Comparison of ENCODE assay signal across 8 cellular contexts in genomic region chr3:69012836-69013255, GRCh38. TPM values are rescaled to one million over a fixed set of nuclear protein-coding genes. Genes with fewer than 3 reads are reported as not detected.
A peak's percentile ranks its signal among the peaks of the same experiment; 100 is the strongest.
DNase-seq lines count a peak whose midpoint lies in the region; ATAC-seq and FAIRE-seq lines count a peak whose summit lies in the region.

No MANE protein-coding gene starts in this region.

- DNase-seq in activated T-cell treated with anti-CD3 and anti-CD28 coated beads, Interleukin-2, amount 50 U/mL, for 24 hours = no peak
- no peak for DNase-seq in activated T-cell treated with anti-CD3 and anti-CD28 coated beads, Interleukin-2, amount 50 U/mL, for 1 hour
- DNase-seq in RCC 7860 (ENCODE audit: low spot score) (peak; percentile 9), cerebellum (ENCODE audit: low spot score) (peak; percentile 10), left colon (peak; percentile 45 to 62), NCI-H1436 (lab: John Stamatoyannopoulos, UW) (no peak)

- intact Hi-C loops in left colon (cut with DNase I, micrococcal nuclease) = no loop called here

- peak overlapping the region; percentile 71 for H3K27ac Mint-ChIP-seq in activated T-cell treated with anti-CD3 and anti-CD28 coated beads, Interleukin-2, amount 50 U/mL, for 24 hours
- H3K27ac Mint-ChIP-seq in stimulated activated naive CD8-positive, alpha-beta T cell treated with anti-CD3 and anti-CD28 coated beads, Interleukin-15, Interleukin-2, amounts not matched to agents 100 ng/mL and 50 ng/mL, for 24 hours = peak overlapping the region; percentile 82

- no peaks in the 10 kb centered on the region for H3K27me3 Mint-ChIP-seq in activated T-cell treated with anti-CD3 and anti-CD28 coated beads, Interleukin-2, amount 50 U/mL, for 24 hours
- no peaks in the 10 kb centered on the region for H3K27me3 Mint-ChIP-seq in stimulated activated naive CD8-positive, alpha-beta T cell treated with anti-CD3 and anti-CD28 coated beads, Interleukin-15, Interleukin-2, amounts not matched to agents 100 ng/mL and 50 ng/mL, for 24 hours

- no peaks in the 10 kb centered on the region for H3K9me3 Mint-ChIP-seq in activated T-cell treated with anti-CD3 and anti-CD28 coated beads, Interleukin-2, amount 50 U/mL, for 24 hours
- no peaks in the 10 kb centered on the region for H3K9me3 Mint-ChIP-seq in stimulated activated naive CD8-positive, alpha-beta T cell treated with anti-CD3 and anti-CD28 coated beads, Interleukin-15, Interleukin-2, amounts not matched to agents 100 ng/mL and 50 ng/mL, for 24 hours

- H3K4me1 Mint-ChIP-seq in activated T-cell treated with anti-CD3 and anti-CD28 coated beads, Interleukin-2, amount 50 U/mL, for 24 hours (ENCODE audit: low read depth) = peaks cover 35% of the 10 kb centered on the region
- peaks cover 24% of the 10 kb centered on the region for H3K4me1 Mint-ChIP-seq in stimulated activated naive CD8-positive, alpha-beta T cell treated with anti-CD3 and anti-CD28 coated beads, Interleukin-15, Interleukin-2, amounts not matched to agents 100 ng/mL and 50 ng/mL, for 24 hours (ENCODE audit: low read depth)

- ATAC-seq in HG02623 (IDR thresholded peaks at IDR 0.05; ENCODE audit: unreplicated experiment) (peak; percentile 36), left colon (peak; percentile 41)

- H3K4me3 Mint-ChIP-seq in activated T-cell treated with anti-CD3 and anti-CD28 coated beads, Interleukin-2, amount 50 U/mL, for 24 hours = peak overlapping the region; percentile 78
- H3K4me3 Mint-ChIP-seq in stimulated activated naive CD8-positive, alpha-beta T cell treated with anti-CD3 and anti-CD28 coated beads, Interleukin-15, Interleukin-2, amounts not matched to agents 100 ng/mL and 50 ng/mL, for 24 hours = peak overlapping the region; percentile 84

- H3K36me3 Mint-ChIP-seq in activated T-cell treated with anti-CD3 and anti-CD28 coated beads, Interleukin-2, amount 50 U/mL, for 24 hours (ENCODE audit: low read depth) = peaks cover 52% of the 10 kb centered on the region
- H3K36me3 Mint-ChIP-seq in stimulated activated naive CD8-positive, alpha-beta T cell treated with anti-CD3 and anti-CD28 coated beads, Interleukin-15, Interleukin-2, amounts not matched to agents 100 ng/mL and 50 ng/mL, for 24 hours (ENCODE audit: low read depth) = peaks cover 24% of the 10 kb centered on the region

- no peak for FAIRE-seq in RCC 7860 (lab: Jason Lieb, UNC)

RNA-seq across cellular contexts. Expression of gene EOGT, which starts 0.6 kb away (rescaled TPM):
- 12.2 TPM for total RNA-seq in cerebellum
- total RNA-seq in left colon = 10 to 100 TPM; 14.2 to 18.6 TPM

RNA-seq across cellular contexts. Expression of gene TMF1, which starts 39.3 kb away (rescaled TPM):
- total RNA-seq in cerebellum (33.7 TPM), left colon (10 to 100 TPM; 44.7 to 47.2 TPM)

Comparison
In these comparisons a context has a peak if more than half of its experiments do, and no peak if none do; other contexts are left out.
1. DNase-seq: peak in RCC 7860 (single experiment), cerebellum (single experiment) and left colon (2 of 2); none in activated T-cell treated with anti-CD3 and anti-CD28 coated beads, Interleukin-2, amount 50 U/mL, for 24 hours (single experiment), activated T-cell treated with anti-CD3 and anti-CD28 coated beads, Interleukin-2, amount 50 U/mL, for 1 hour (single experiment) and NCI-H1436 (single experiment).